1 cellular context compared by ENCODE assay signal in genomic region chr6:164345856-164346496, GRCh38.
TF ChIP-seq lines count a peak whose summit lies in the region.

No MANE protein-coding gene starts in this region.

TF ChIP-seq in GM23338, 12 proteins besides CTCF, POLR2A, EP300 and RAD21 (continued from another document):
- TF ChIP-seq REST (IDR thresholded peaks at IDR 0.05; ENCODE audit: unreplicated experiment): no peak
- TF ChIP-seq ETS1 (IDR thresholded peaks at IDR 0.05): no peak
- TF ChIP-seq EZH2phosphoT487 (IDR thresholded peaks at IDR 0.05; ENCODE audit: unreplicated experiment): no peak
- no peak for TF ChIP-seq JUNB (IDR thresholded peaks at IDR 0.05; ENCODE audit: unreplicated experiment)
- no peak for TF ChIP-seq STAT1 (IDR thresholded peaks at IDR 0.05; ENCODE audit: unreplicated experiment)
- TF ChIP-seq POLR2AphosphoS5 (IDR thresholded peaks at IDR 0.05; ENCODE audit: low read depth): no peak
- TF ChIP-seq ZNF331 (CRISPR knock-in tag; IDR thresholded peaks at IDR 0.05; ENCODE audit: low read depth): no peak
